Comparison of ENCODE assay signal across 8 cellular contexts in the genomic region with DNA sequence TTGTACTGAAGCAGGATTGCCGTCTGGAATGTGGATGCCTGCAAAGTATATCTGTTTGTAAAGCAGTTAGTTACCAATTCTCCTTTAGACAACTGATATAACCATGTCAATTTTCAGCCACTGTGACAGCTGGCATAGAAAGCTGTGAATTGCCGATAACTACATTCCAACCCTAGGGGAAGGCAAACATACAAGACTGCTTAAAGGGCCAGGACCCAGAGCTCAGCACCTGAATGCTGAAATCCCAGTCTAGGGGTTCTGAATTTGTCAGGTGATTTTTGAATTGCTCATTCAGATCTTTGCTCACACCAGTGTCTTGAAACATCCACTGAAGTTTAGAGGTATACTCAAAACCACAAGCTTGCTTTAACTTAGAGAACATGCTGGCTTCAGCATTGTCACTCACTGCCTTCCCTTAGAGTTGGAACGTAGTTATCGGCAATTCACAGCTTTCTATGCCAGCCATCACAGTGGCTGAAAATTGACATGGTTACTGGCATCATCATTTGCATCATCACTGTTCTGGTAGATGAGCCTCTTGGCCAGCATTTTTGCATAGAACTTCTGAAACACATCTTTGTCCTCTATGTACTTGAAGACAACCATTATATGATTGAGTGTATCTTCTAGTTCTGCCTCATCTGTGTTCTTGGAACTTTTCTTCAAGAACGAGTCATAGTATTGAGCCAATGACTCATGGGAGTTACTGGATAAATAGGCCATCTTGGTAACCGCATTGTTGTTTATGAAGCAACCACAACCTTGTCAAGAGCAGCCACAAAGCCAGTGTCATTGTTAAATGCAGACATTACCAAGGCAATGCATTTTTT.
A peak's percentile ranks its signal among the peaks of the same experiment; 100 is the strongest.
DNase-seq lines count a peak whose midpoint lies in the region; ATAC-seq lines count a peak whose summit lies in the region.

No MANE protein-coding gene starts in this region.

- DNase-seq in AG08395 (ENCODE audit: low spot score) (peak; percentile 81), HPDE6-E6E7 (ENCODE audit: extremely low spot score) (peak; percentile 11), dedifferentiated amniotic fluid mesenchymal stem cell (ENCODE audit: extremely low spot score) (peak; percentile 48), DMS79 (lab: John Stamatoyannopoulos, UW) (no peak), NCI-H1048 (lab: John Stamatoyannopoulos, UW) (no peak), GM19240 (ENCODE audit: insufficient read length, low spot score) (no peak)

- ATAC-seq in GM19035 (IDR thresholded peaks at IDR 0.05; ENCODE audit: unreplicated experiment) (peak; percentile 90), GM18517 (IDR thresholded peaks at IDR 0.05; ENCODE audit: unreplicated experiment) (no peak)

Comparison
In these comparisons a context has a peak if more than half of its experiments do, and no peak if none do; other contexts are left out.
1. DNase-seq: peak in AG08395 (single experiment), HPDE6-E6E7 (single experiment) and dedifferentiated amniotic fluid mesenchymal stem cell (single experiment); none in DMS79 (single experiment), NCI-H1048 (single experiment) and GM19240 (single experiment).